8 cellular contexts compared by ENCODE assay signal in genomic region chr2:231781798-231782726, GRCh38. TPM values are rescaled to one million over a fixed set of nuclear protein-coding genes. Genes with fewer than 3 reads are reported as not detected.
A peak's percentile ranks its signal among the peaks of the same experiment; 100 is the strongest.
DNase-seq lines count a peak whose midpoint lies in the region; ATAC-seq, FAIRE-seq and TF ChIP-seq lines count a peak whose summit lies in the region.

No MANE protein-coding gene starts in this region.

- in situ Hi-C loops in ACHN (cut with HindIII; ENCODE audit: low pct_ligation_motif_present, low pct_unique_long_range_greater_than_20kb, low sequenced_read_pairs) = no loop called here

- FAIRE-seq in GM12892 (lab: Jason Lieb, UNC) = peak; percentile 42

- TF ChIP-seq CTCF in choroid plexus epithelial cell (conservative IDR thresholded peaks at IDR 0.05; ENCODE audit: low read depth, low read length) (no peak), right lobe of liver (IDR thresholded peaks at IDR 0.05) (no peak), thoracic aorta (IDR thresholded peaks at IDR 0.05) (no peak)

- WGBS in right lobe of liver (ENCODE audit: insufficient coverage, low coverage, low lambda C conversion rate, missing lambda C conversion rate) = under 1% methylated on average over 12 of the region's 12 CpGs

- H3K27ac ChIP-seq in right lobe of liver (peak overlapping the region; percentile 71 to 90 (median 79)), thoracic aorta (peak overlapping the region; percentile 52 to 84)

- H3K9me3 ChIP-seq in right lobe of liver (no peaks in the 10 kb centered on the region), thoracic aorta (no peaks in the 10 kb centered on the region)

- TF ChIP-seq POLR2A in GM12892 (IDR thresholded peaks at IDR 0.05; ENCODE audit: low read depth, low read length) = no peak
- no peak for TF ChIP-seq POLR2A in right lobe of liver (IDR thresholded peaks at IDR 0.05)

- H3K36me3 ChIP-seq in right lobe of liver (no peaks in the 10 kb centered on the region), thoracic aorta (no peaks in the 10 kb centered on the region)

- peak; percentile 56 for DNase-seq in ACHN
- DNase-seq in GM12892 (ENCODE audit: insufficient read length) = no peak
- peak; percentile 34 for DNase-seq in RPMI8226
- peak; percentile 72 for DNase-seq in choroid plexus epithelial cell (ENCODE audit: low read depth)
- DNase-seq in right lobe of liver = peak in 1 of 3 donors; percentile 50
- no peak for DNase-seq in thoracic aorta (ENCODE audit: low spot score)
- DNase-seq in NK-92 (lab: John Stamatoyannopoulos, UW; ENCODE audit: unreplicated experiment) = no peak

- H3K4me1 ChIP-seq in right lobe of liver = peaks cover 0 to 24% (median 9%) of the 10 kb centered on the region in 4 donors
- H3K4me1 ChIP-seq in thoracic aorta (ENCODE audit: control insufficient read depth in 1 of 2, low read depth in 2 of 2) = peaks cover 23 to 47% of the 10 kb centered on the region in 2 donors

- intact Hi-C loops in right lobe of liver (cut with DNase I) = loop anchor here in 1 of 2 donors (10.0 kb wide), 1 partner anchor 67 kb away; no protein-coding TSS in a partner anchor

- H3K27me3 ChIP-seq in right lobe of liver (no peaks in the 10 kb centered on the region), thoracic aorta (replicated peaks; ENCODE audit: insufficient read depth) (no peaks in the 10 kb centered on the region)

- peak; percentile 0 to 24 (median 16) for ATAC-seq in right lobe of liver
- ATAC-seq in thoracic aorta (ENCODE audit: insufficient number of reproducible peaks, low FRiP score, low read depth) = no peak
- no peak for ATAC-seq in HG03135 (IDR thresholded peaks at IDR 0.05; ENCODE audit: unreplicated experiment)

- H3K4me3 ChIP-seq in choroid plexus epithelial cell (ENCODE audit: low read depth, low read length) = peak overlapping the region; percentile 67
- H3K4me3 ChIP-seq in right lobe of liver = peak overlapping the region; percentile 72 to 85 (median 81)
- peak overlapping the region; percentile 82 for H3K4me3 ChIP-seq in thoracic aorta

RNA-seq across cellular contexts. Expression of gene PDE6D, which starts 1.0 kb away (rescaled TPM):
- 36.9 TPM for polyA plus RNA-seq in GM12892 (2012; ENCODE audit: missing spikeins)
- total RNA-seq in right lobe of liver (10 to 100 TPM in 1 of 6 experiments, 1 to 10 TPM in 5; 7.1 to 10.4 (median 8.3) TPM), thoracic aorta (10 to 100 TPM; 24.9 to 30.2 TPM)

RNA-seq across cellular contexts. Expression of gene COPS7B, which starts 4.2 kb away (rescaled TPM):
- polyA plus RNA-seq in GM12892 (2012; ENCODE audit: missing spikeins) = 30.4 TPM
- total RNA-seq in right lobe of liver = 10 to 100 TPM in 5 of 6 experiments, 1 to 10 TPM in 1; 8.9 to 21.4 (median 12.7) TPM
- total RNA-seq in thoracic aorta = 10 to 100 TPM; 25.5 to 25.7 TPM

Comparison
In these comparisons a context has a peak if more than half of its experiments do, and no peak if none do; other contexts are left out.
1. DNase-seq: peak in ACHN (single experiment), RPMI8226 (single experiment) and choroid plexus epithelial cell (single experiment); none in GM12892 (single experiment), thoracic aorta (single experiment) and NK-92 (single experiment).
2. ATAC-seq: peak in right lobe of liver (4 of 4); none in thoracic aorta (single experiment) and HG03135 (single experiment).
3. Peak in every context shown above with its lines, with median percentiles within 50 percentile points of each other: H3K4me3 ChIP-seq.